In the genomic region with DNA sequence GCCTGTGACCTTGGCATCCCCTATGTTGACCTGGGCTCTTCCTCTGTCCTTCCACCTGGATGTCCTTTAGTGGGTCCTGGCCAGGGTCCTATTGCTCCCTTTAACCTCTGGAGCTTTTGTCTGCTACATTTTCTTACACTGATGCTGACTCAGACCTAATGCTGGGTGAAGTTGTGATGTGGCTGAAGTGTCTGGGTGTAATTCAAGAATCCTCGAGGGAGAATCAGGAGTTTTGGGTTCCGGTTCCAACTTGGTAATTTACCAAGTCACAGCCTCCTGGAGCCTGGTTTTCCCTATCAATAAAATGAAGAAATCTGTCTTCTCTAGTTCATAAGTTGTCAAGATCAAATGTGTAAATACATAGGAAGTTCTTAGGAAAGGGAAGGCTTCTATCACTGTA, we compare ENCODE assay signal across 15 cellular contexts. TPM values are rescaled to one million over a fixed set of nuclear protein-coding genes. Genes with fewer than 3 reads are reported as not detected.
"Had no signal": no experiment of that assay in that cellular context is flagged by ENCODE, and none has a peak within 500 bp of the region (broad histone marks: within the 10 kb centered on the region; RNA-seq: fewer than 3 reads in every experiment).

No MANE protein-coding gene starts in this region.

- H3K27ac ChIP-seq: cardiac muscle cell, tibial artery had no signal

- DNase-seq: activated CD4-positive, CD25-positive, alpha-beta regulatory T cell treated with anti-CD3 and anti-CD28 coated beads, Interleukin-2, amount 50 U/mL, for 72 hours; activated naive CD4-positive, alpha-beta T cell treated with anti-CD3 and anti-CD28 coated beads, Interleukin-2, amount 10 ng/mL, durations not matched to agents 7 days and 5 days; activated T-cell treated with anti-CD3 and anti-CD28 coated beads, Interleukin-2, amount 50 U/mL, for 1 hour; foreskin melanocyte; head of caudate nucleus; immature natural killer cell; occipital lobe; stimulated activated CD4-positive, alpha-beta T cell treated with anti-CD3 and anti-CD28 coated beads, Interleukin-2, amount 100 ng/mL, for 48 hours; stimulated activated naive B cell treated with anti-CD40 and anti-IgM and Interleukin-4, amounts not matched to agents 10 μg/mL and 1 μg/mL and 100 μg/mL, for 72 hours; T-helper 9 cell; tibial artery had no signal

- ATAC-seq: esophagus mucosa; stimulated activated naive B cell treated with anti-CD40 and anti-IgM and Interleukin-4, amounts not matched to agents 10 μg/mL and 1 μg/mL and 100 μg/mL, for 72 hours had no signal

- H3K36me3 ChIP-seq: cardiac muscle cell, tibial artery had no signal

- H3K4me1 Mint-ChIP-seq: nephron had no signal

- H3K9me3 Mint-ChIP-seq: immature natural killer cell had no signal

- H3K27me3 ChIP-seq: cardiac muscle cell had no signal

- H3K9me3 ChIP-seq: tibial artery had no signal

- H3K27ac Mint-ChIP-seq: activated naive CD4-positive, alpha-beta T cell treated with anti-CD3 and anti-CD28 coated beads, Interleukin-2, amount 10 ng/mL, durations not matched to agents 7 days and 5 days; nephron; stimulated activated naive B cell treated with anti-CD40 and anti-IgM and Interleukin-4, amounts not matched to agents 10 μg/mL and 1 μg/mL and 100 μg/mL, for 72 hours had no signal

- H3K4me3 Mint-ChIP-seq: activated naive CD4-positive, alpha-beta T cell treated with anti-CD3 and anti-CD28 coated beads, Interleukin-2, amount 10 ng/mL, durations not matched to agents 7 days and 5 days; immature natural killer cell; nephron; stimulated activated naive B cell treated with anti-CD40 and anti-IgM and Interleukin-4, amounts not matched to agents 10 μg/mL and 1 μg/mL and 100 μg/mL, for 72 hours had no signal

- H3K27me3 Mint-ChIP-seq: stimulated activated naive B cell treated with anti-CD40 and anti-IgM and Interleukin-4, amounts not matched to agents 10 μg/mL and 1 μg/mL and 100 μg/mL, for 72 hours had no signal

- H3K4me3 ChIP-seq: cardiac muscle cell, tibial artery had no signal

RNA-seq across cellular contexts. Expression of gene NRROS, which starts 46.9 kb away (rescaled TPM):
- total RNA-seq: astrocyte had no signal
- polyA plus RNA-seq: cardiac muscle cell had no signal
